Comparison of ENCODE assay signal across 16 cellular contexts in the genomic region with DNA sequence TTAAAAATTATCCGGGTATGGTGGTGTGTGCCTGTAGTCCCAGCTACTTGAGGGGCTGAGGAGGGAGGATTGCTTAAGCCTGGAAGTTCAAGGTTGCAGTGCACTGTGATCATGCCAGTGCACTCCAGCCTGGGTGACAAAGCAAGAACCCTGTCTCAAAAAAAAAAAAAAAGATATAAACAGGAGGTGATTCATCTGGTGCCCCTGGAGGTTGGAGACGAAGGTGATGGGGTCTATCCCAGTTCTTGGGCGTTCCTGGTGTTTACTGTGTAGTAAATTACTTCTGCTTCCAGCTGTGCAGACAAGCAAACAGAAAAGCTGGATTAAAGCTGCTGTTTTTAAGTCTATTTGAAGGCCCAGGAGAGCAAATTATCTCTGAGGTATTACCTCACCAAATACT. TPM values are rescaled to one million over a fixed set of nuclear protein-coding genes. Genes with fewer than 3 reads are reported as not detected.
DNase-seq lines count a peak whose midpoint lies in the region.
"Had no signal": no experiment of that assay in that cellular context is flagged by ENCODE, and none has a peak within 500 bp of the region (broad histone marks: within the 10 kb centered on the region; RNA-seq: fewer than 3 reads in every experiment).

No MANE protein-coding gene starts in this region.

- H3K27ac ChIP-seq in SJCRH30 = no peak overlapping the region
- H3K27ac ChIP-seq: GM23248, HL-60, Peyer's patch had no signal

- no peak overlapping the region for H3K4me3 ChIP-seq in SJCRH30
- H3K4me3 ChIP-seq: GM23248, Peyer's patch had no signal

- H3K27me3 ChIP-seq in SJCRH30 = no peaks in the 10 kb centered on the region
- H3K27me3 ChIP-seq: BE2C, Peyer's patch had no signal

- no peaks in the 10 kb centered on the region for H3K4me1 ChIP-seq in SJCRH30
- H3K4me1 ChIP-seq: BE2C had no signal

- in situ Hi-C loops in Caki2 (cut with HindIII; ENCODE audit: low pct_unique_long_range_greater_than_20kb, low sequenced_read_pairs) = no loop called here

- H3K9me3 ChIP-seq in SJCRH30 (replicated peaks) = no peaks in the 10 kb centered on the region
- H3K9me3 ChIP-seq: BE2C, Peyer's patch had no signal

- DNase-seq in Caki2 (ENCODE audit: low read depth) (peak; percentile 46), H4 (ENCODE audit: low spot score) (peak; percentile 57), amniotic epithelial cell (ENCODE audit: low read depth) (peak; percentile 34), SJCRH30 (no peak), NCI-H82 treated with DMSO at 0.1 percent for 48 hours (lab: John Stamatoyannopoulos, UW; ENCODE audit: unreplicated experiment) (no peak)
- DNase-seq: BE2C; CD4-positive, alpha-beta memory T cell; DMS79 treated with DMSO at 0.1 percent for 48 hours; GM23248; KG1; NCI-H1436; NCI-H2081; NCI-H510A treated with DMSO at 0.1 percent for 48 hours; Peyer's patch; SHP77 had no signal

- H3K36me3 ChIP-seq in SJCRH30 = no peaks in the 10 kb centered on the region
- H3K36me3 ChIP-seq: BE2C, Peyer's patch had no signal

RNA-seq across cellular contexts. Expression of gene GPKOW, which starts 19.9 kb away (rescaled TPM):
- total RNA-seq in Caki2 (2014; rRNA removed; shearing (Covaris generic); ENCODE audit: low replicate concordance) = 32.6 and 46.4 TPM in 2 replicates
- 18.1 and 24.6 TPM in 2 replicates for total RNA-seq in H4 (2014; rRNA removed; shearing (Covaris generic))
- total RNA-seq in SJCRH30 (2014; rRNA removed; shearing (Covaris generic)) = 13.0 and 14.3 TPM in 2 replicates

RNA-seq across cellular contexts. Expression of gene WDR45, which starts 23.9 kb away (rescaled TPM):
- total RNA-seq in Caki2 (2014; rRNA removed; shearing (Covaris generic); ENCODE audit: low replicate concordance) = 22.3 and 34.1 TPM in 2 replicates
- 50.0 and 57.6 TPM in 2 replicates for total RNA-seq in H4 (2014; rRNA removed; shearing (Covaris generic))
- 18.0 and 18.1 TPM in 2 replicates for total RNA-seq in SJCRH30 (2014; rRNA removed; shearing (Covaris generic))

RNA-seq across cellular contexts. Expression of gene PRAF2, which starts 29.8 kb away (rescaled TPM):
- total RNA-seq in Caki2 (2014; rRNA removed; shearing (Covaris generic); ENCODE audit: low replicate concordance) = 1.9 and 4.4 TPM in 2 replicates
- 12.5 and 18.2 TPM in 2 replicates for total RNA-seq in H4 (2014; rRNA removed; shearing (Covaris generic))
- 4.7 and 5.0 TPM in 2 replicates for total RNA-seq in SJCRH30 (2014; rRNA removed; shearing (Covaris generic))

RNA-seq across cellular contexts. Expression of gene CCDC120, which starts 44.8 kb away (rescaled TPM):
- not detected in 2 replicates for total RNA-seq in Caki2 (2014; rRNA removed; shearing (Covaris generic); ENCODE audit: low replicate concordance)
- total RNA-seq in H4 (2014; rRNA removed; shearing (Covaris generic)) = 0.08 and 0.31 TPM in 2 replicates
- 2.0 and 2.5 TPM in 2 replicates for total RNA-seq in SJCRH30 (2014; rRNA removed; shearing (Covaris generic))

RNA-seq across cellular contexts. Expression of gene MAGIX, which starts 58.9 kb away (rescaled TPM):
- total RNA-seq in Caki2 (2014; rRNA removed; shearing (Covaris generic); ENCODE audit: low replicate concordance) = 1.7 and 7.6 TPM in 2 replicates
- total RNA-seq in H4 (2014; rRNA removed; shearing (Covaris generic)) = 0.48 and 2.3 TPM in 2 replicates
- 0.53 and 1.2 TPM in 2 replicates for total RNA-seq in SJCRH30 (2014; rRNA removed; shearing (Covaris generic))

Comparison
In these comparisons a context has a peak if more than half of its experiments do, and no peak if none do; other contexts are left out.
1. DNase-seq: peak in Caki2 (single experiment), H4 (single experiment) and amniotic epithelial cell (single experiment); none in SJCRH30 (0 of 2) and NCI-H82 treated with DMSO at 0.1 percent for 48 hours (single experiment).